9 cellular contexts compared by ENCODE assay signal in the genomic region with DNA sequence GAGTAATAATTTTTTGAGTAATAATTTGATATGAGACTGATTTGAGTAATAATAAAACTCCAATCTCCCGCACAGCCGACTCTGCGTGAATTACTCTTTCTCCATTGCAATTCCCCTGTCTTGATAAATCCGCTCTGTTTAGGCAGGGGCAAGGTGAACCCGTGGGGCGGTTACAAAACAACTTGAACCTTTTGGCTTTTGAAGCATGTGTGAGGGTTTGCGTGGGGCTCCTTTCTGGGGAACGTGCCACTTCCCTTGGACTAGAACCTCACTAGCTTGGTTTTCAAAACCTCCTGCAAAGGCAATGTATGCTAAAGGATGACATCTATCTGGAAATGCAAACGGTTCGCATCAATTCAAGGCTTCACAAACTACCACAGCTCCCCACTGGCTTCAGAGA. TPM values are rescaled to one million over a fixed set of nuclear protein-coding genes. Genes with fewer than 3 reads are reported as not detected.
DNase-seq lines count a peak whose midpoint lies in the region; ATAC-seq, FAIRE-seq and TF ChIP-seq lines count a peak whose summit lies in the region.
"Had no signal": no experiment of that assay in that cellular context is flagged by ENCODE, and none has a peak within 500 bp of the region (broad histone marks: within the 10 kb centered on the region; RNA-seq: fewer than 3 reads in every experiment).

No MANE protein-coding gene starts in this region.

- no peak for FAIRE-seq in endothelial cell of umbilical vein (lab: Jason Lieb, UNC)

- H3K27ac Mint-ChIP-seq in CD8-positive, alpha-beta memory T cell, result peak overlapping the region in 7 of 8 donors; percentile 86 to 98 (median 92)
- H3K27ac Mint-ChIP-seq in osteocyte (ENCODE audit: unreplicated experiment), result no peak overlapping the region

- H3K9ac ChIP-seq in endothelial cell of umbilical vein (replicated peaks; ENCODE audit: extremely low read depth, insufficient read depth, low read length), result peak overlapping the region; percentile 93

- H3K27me3 ChIP-seq in CD8-positive, alpha-beta memory T cell (ENCODE audit: insufficient read depth, low read length, poor library complexity, severe bottlenecking), result no peaks in the 10 kb centered on the region
- H3K27me3 ChIP-seq in endothelial cell of umbilical vein (ENCODE audit: control insufficient read depth in 2 of 2, insufficient read depth in 2 of 2, low read length in 2 of 2), result no peaks in the 10 kb centered on the region

- no peaks in the 10 kb centered on the region for H3K36me3 ChIP-seq in CD8-positive, alpha-beta memory T cell (ENCODE audit: insufficient read depth, low read length)
- H3K36me3 ChIP-seq in endothelial cell of umbilical vein (ENCODE audit: control insufficient read depth in 2 of 2, extremely low read depth in 1 of 2, insufficient read depth in 2 of 2, low read length in 2 of 2), result no peaks in the 10 kb centered on the region
- H3K36me3 ChIP-seq: neutrophil had no signal

- no TSS peak for BruUV-seq in endothelial cell of umbilical vein (replicated peaks; lab: Mats Ljungman, UMichigan)

- ATAC-seq in HG03280 (IDR thresholded peaks at IDR 0.05; ENCODE audit: unreplicated experiment), result no peak

- peaks cover 0 to 5% of the 10 kb centered on the region in 2 donors for H3K27me3 Mint-ChIP-seq in CD8-positive, alpha-beta memory T cell
- H3K27me3 Mint-ChIP-seq in osteocyte (ENCODE audit: unreplicated experiment), result no peaks in the 10 kb centered on the region

- H3K4me1 Mint-ChIP-seq in CD8-positive, alpha-beta memory T cell, result peaks cover 17 to 33% (median 20%) of the 10 kb centered on the region in 3 donors
- peaks cover 31% of the 10 kb centered on the region for H3K4me1 Mint-ChIP-seq in osteocyte (ENCODE audit: unreplicated experiment)

- peak overlapping the region; percentile 92 for H2AFZ ChIP-seq in endothelial cell of umbilical vein (ENCODE audit: low read depth, low read length)

- peak overlapping the region; percentile 74 for H3K4me3 ChIP-seq in CD8-positive, alpha-beta memory T cell (ENCODE audit: low read length)
- H3K4me3 ChIP-seq in endothelial cell of umbilical vein (replicated peaks in 1 of 3; ENCODE audit: insufficient read depth in 1 of 3, low read depth in 1 of 3, low read length in 3 of 3), result peak overlapping the region in 1 of 3 experiments; percentile 66

- H3K9me1 ChIP-seq in endothelial cell of umbilical vein (replicated peaks; ENCODE audit: control insufficient read depth, extremely low read depth, insufficient read depth, low read length), result no peaks in the 10 kb centered on the region

- POLR2A ChIA-PET in CD8-positive, alpha-beta memory T cell (lab: Charles Lee), result interaction anchor here (1.2 to 1.5 kb wide), 3 partner anchors 12 to 226 kb away, joined by 5 to 7 read pairs (median 7); partner anchors contain the start of genes ANKMY2 and BZW2
- POLR2A ChIA-PET in endothelial cell of umbilical vein (lab: Charles Lee), result interaction anchor here (1.1 kb wide), 1 partner anchor 322 kb away, joined by 5 read pairs; no protein-coding TSS in a partner anchor

- TF ChIP-seq POLR2A in endothelial cell of umbilical vein (IDR thresholded peaks at IDR 0.05; ENCODE audit: low read depth, low read length), result no peak

- H3K79me2 ChIP-seq in endothelial cell of umbilical vein (ENCODE audit: control insufficient read depth, insufficient read depth, low read length), result no peaks in the 10 kb centered on the region

- no peaks in the 10 kb centered on the region for H4K20me1 ChIP-seq in endothelial cell of umbilical vein (replicated peaks; ENCODE audit: control insufficient read depth, extremely low read depth, insufficient read depth, low read length)

- H3K36me3 Mint-ChIP-seq in CD8-positive, alpha-beta memory T cell, result peaks cover 0 to 3% (median 0%) of the 10 kb centered on the region in 3 donors
- no peaks in the 10 kb centered on the region for H3K36me3 Mint-ChIP-seq in osteocyte (ENCODE audit: unreplicated experiment)

- dilution Hi-C loops in endothelial cell of umbilical vein (cut with MboI; ENCODE audit: extremely low pct_ligation_motif_present, low sequenced_read_pairs), result no loop called here

- H3K4me2 ChIP-seq in endothelial cell of umbilical vein (ENCODE audit: insufficient read depth, low read length), result peak overlapping the region; percentile 88

- intact Hi-C loops in endothelial cell of umbilical vein (cut with micrococcal nuclease), result loop anchor here (5.0 to 10.0 kb wide), 3 partner anchors 293 to 735 kb away; partner anchors contain the start of gene MEOX2

- peak overlapping the region; percentile 84 for H3K27ac ChIP-seq in CD8-positive, alpha-beta memory T cell (ENCODE audit: low read depth, low read length)
- H3K27ac ChIP-seq in endothelial cell of umbilical vein (ENCODE audit: insufficient read depth, low read depth, low read length), result no peak overlapping the region

- TF ChIP-seq CTCF in endothelial cell of umbilical vein (IDR thresholded peaks at IDR 0.05; ENCODE audit: extremely low read depth in 1 of 2, insufficient read depth in 1 of 2, low read depth in 1 of 2, low read length in 2 of 2) (no peak), osteocyte (IDR thresholded peaks at IDR 0.05) (no peak)

- CTCF ChIA-PET in CD8-positive, alpha-beta memory T cell (lab: Charles Lee), result interaction anchor here (0.8 to 4.6 kb wide), 5 partner anchors 14 to 226 kb away, joined by 3 to 62 read pairs (median 3); partner anchors contain the start of genes ANKMY2 and BZW2
- CTCF ChIA-PET in endothelial cell of umbilical vein (lab: Charles Lee), result interaction anchor here (1.2 to 2.7 kb wide), 5 partner anchors 14 to 342 kb away, joined by 3 to 15 read pairs (median 5); no protein-coding TSS in a partner anchor

- H3K9me3 Mint-ChIP-seq in CD8-positive, alpha-beta memory T cell, result peaks cover 0 to 2% (median 0%) of the 10 kb centered on the region in 5 donors
- H3K9me3 Mint-ChIP-seq in osteocyte (ENCODE audit: unreplicated experiment), result no peaks in the 10 kb centered on the region

- no peak for DNase-seq in CD8-positive, alpha-beta memory T cell
- peak; percentile 62 for DNase-seq in OCI-M1 (lab: John Stamatoyannopoulos, UW)
- DNase-seq in endothelial cell of umbilical vein (ENCODE audit: low read depth, low spot score), result no peak
- DNase-seq in osteocyte (ENCODE audit: extremely low spot score, unreplicated experiment), result no peak
- DNase-seq in cortex of kidney (lab: John Stamatoyannopoulos, UW), result no peak
- DNase-seq in DMS 273 treated with DMSO at 0.1 percent for 48 hours (lab: John Stamatoyannopoulos, UW), result no peak
- DNase-seq in activated CD4-positive, alpha-beta T cell treated with anti-CD3 and anti-CD28 coated beads, Interleukin-2, amount 50 U/mL, for 1 hour, result no peak

- H3K4me3 Mint-ChIP-seq in CD8-positive, alpha-beta memory T cell, result peak overlapping the region; percentile 87 to 96 (median 92)
- peak overlapping the region; percentile 90 for H3K4me3 Mint-ChIP-seq in osteocyte (ENCODE audit: unreplicated experiment)

- no peaks in the 10 kb centered on the region for H3K9me3 ChIP-seq in CD8-positive, alpha-beta memory T cell (ENCODE audit: low read length)
- H3K9me3 ChIP-seq in endothelial cell of umbilical vein (replicated peaks; ENCODE audit: control insufficient read depth, insufficient read depth, low read length), result no peaks in the 10 kb centered on the region
- H3K9me3 ChIP-seq: neutrophil had no signal

- H3K4me1 ChIP-seq in CD8-positive, alpha-beta memory T cell (ENCODE audit: insufficient read depth, low read length), result peaks cover 15% of the 10 kb centered on the region
- peaks cover 13% of the 10 kb centered on the region for H3K4me1 ChIP-seq in endothelial cell of umbilical vein (ENCODE audit: control insufficient read depth, extremely low read depth, insufficient read depth, low read length)

TF ChIP-seq in endothelial cell of umbilical vein, 7 proteins besides CTCF, POLR2A, EP300 and RAD21:
- TF ChIP-seq JUN (IDR thresholded peaks at IDR 0.05; ENCODE audit: borderline replicate concordance, insufficient read depth, insufficient read length, low read depth) (no peak), MAX (IDR thresholded peaks at IDR 0.05; ENCODE audit: insufficient read depth, insufficient read length) (no peak), EZH2 (IDR thresholded peaks at IDR 0.05; ENCODE audit: borderline replicate concordance, low read depth, low read length, severe bottlenecking) (no peak), GATA2 (IDR thresholded peaks at IDR 0.05; ENCODE audit: insufficient read depth, insufficient read length, low read depth, low read length) (no peak), POLR2AphosphoS5 (IDR thresholded peaks at IDR 0.05; ENCODE audit: insufficient read depth, low read depth, low read length) (no peak), MYC (IDR thresholded peaks at IDR 0.05; ENCODE audit: low read depth, low read length) (no peak), FOS (IDR thresholded peaks at IDR 0.05; ENCODE audit: borderline replicate concordance, insufficient read depth, low read length) (no peak)

RNA-seq across cellular contexts. Expression of gene CRPPA, which starts 1.5 kb away (rescaled TPM):
- total RNA-seq in CD8-positive, alpha-beta memory T cell, result 1 to 10 TPM; 1.6 to 1.8 TPM
- polyA plus RNA-seq in CD8-positive, alpha-beta memory T cell, result 0.32 TPM
- total RNA-seq in endothelial cell of umbilical vein (2.9 and 3.5 TPM in 2 replicates), osteocyte (2.6 and 3.3 TPM in 2 replicates)
- polyA plus RNA-seq in endothelial cell of umbilical vein, result 0.58 and 0.64 TPM in 2 replicates
- 0.65 and 0.81 TPM in 2 replicates for polyA plus RNA-seq in endothelial cell of umbilical vein (2011; cell fraction: cytosol; rRNA removed)
- 1.6 and 2.1 TPM in 2 replicates for polyA plus RNA-seq in endothelial cell of umbilical vein (2011; cell fraction: nucleus; rRNA removed)
- 0.61 and 1.4 TPM in 2 replicates for polyA plus RNA-seq in endothelial cell of umbilical vein (2012)
- polyA minus RNA-seq in endothelial cell of umbilical vein, result 2.2 TPM in 2 replicates
- polyA minus RNA-seq in endothelial cell of umbilical vein (2011; cell fraction: cytosol; rRNA and poly(A)+ RNA removed), result not detected
- polyA minus RNA-seq in endothelial cell of umbilical vein (2011; cell fraction: nucleus; rRNA and poly(A)+ RNA removed), result 11.1 and 12.8 TPM in 2 replicates

RNA-seq across cellular contexts. Expression of gene SOSTDC1, which starts 45.7 kb away (rescaled TPM):
- not detected for total RNA-seq in CD8-positive, alpha-beta memory T cell
- not detected for polyA plus RNA-seq in CD8-positive, alpha-beta memory T cell
- not detected in 2 replicates for total RNA-seq in endothelial cell of umbilical vein
- polyA plus RNA-seq in endothelial cell of umbilical vein, result not detected in 2 replicates
- polyA plus RNA-seq in endothelial cell of umbilical vein (2011; cell fraction: cytosol; rRNA removed), result not detected in 2 replicates
- polyA plus RNA-seq in endothelial cell of umbilical vein (2011; cell fraction: nucleus; rRNA removed), result not detected in 2 replicates
- not detected in 2 replicates for polyA plus RNA-seq in endothelial cell of umbilical vein (2012)
- polyA minus RNA-seq in endothelial cell of umbilical vein, result not detected in 2 replicates
- not detected for polyA minus RNA-seq in endothelial cell of umbilical vein (2011; cell fraction: cytosol; rRNA and poly(A)+ RNA removed)
- not detected in 2 replicates for polyA minus RNA-seq in endothelial cell of umbilical vein (2011; cell fraction: nucleus; rRNA and poly(A)+ RNA removed)
- not detected in 2 replicates for total RNA-seq in osteocyte
